8 cellular contexts compared by ENCODE assay signal in genomic region chr18:63131106-63131943, GRCh38.
DNase-seq lines count a peak whose midpoint lies in the region; ATAC-seq, FAIRE-seq and TF ChIP-seq lines count a peak whose summit lies in the region.

No MANE protein-coding gene starts in this region.

- H4K5ac ChIP-seq in H1 (ENCODE audit: insufficient read length, low read depth, low read length): no peak overlapping the region

- no peak overlapping the region for H3K56ac ChIP-seq in H1 (replicated peaks; ENCODE audit: insufficient read length, low read depth, low read length)

- peaks cover 0 to 46% (median 23%) of the 10 kb centered on the region in 11 experiments; a peak in 17 of 22 replicates for H3K36me3 ChIP-seq in BLaER1 treated with 17β-estradiol and CSF1 and Interleukin-3, amounts not matched to agents 10 nM and 100 nM
- H3K36me3 ChIP-seq in H1 (ENCODE audit: control insufficient read depth in 2 of 4, insufficient read depth in 4 of 4, low read length in 3 of 4): no peaks in the 10 kb centered on the region

- H3K27ac ChIP-seq in BLaER1 treated with 17β-estradiol and CSF1 and Interleukin-3, amounts not matched to agents 10 nM and 100 nM: peak overlapping the region in 4 of 11 experiments; percentile 4 to 42 (median 30); a peak in 6 of 22 replicates
- no peak overlapping the region for H3K27ac ChIP-seq in H1 (ENCODE audit: low read depth, low read length)

- peak; percentile 58 for ATAC-seq in GM19372 (IDR thresholded peaks at IDR 0.05; ENCODE audit: low read depth, unreplicated experiment)
- no peak for ATAC-seq in GM19455 (IDR thresholded peaks at IDR 0.05; ENCODE audit: unreplicated experiment)

- WGBS in H1 (ENCODE audit: extremely low coverage in 1 of 2, insufficient coverage in 1 of 2, insufficient read length in 1 of 2, insufficient replicate concordance in 2 of 2, low coverage in 1 of 2, low lambda C conversion rate in 2 of 2, missing lambda C conversion rate in 1 of 2), 2 experiments: 56% methylated on average over 8 of the region's 8 CpGs; no CpG with 5 or more reads in 1 of the 2 experiments

- 0 out of 2 replicates have a peak overlapping the region, but pooled peaks have one; percentile 60 for H4K8ac ChIP-seq in H1 (ENCODE audit: extremely low read depth, insufficient read depth, low read length)

- no peak for TF ChIP-seq EP300 in H1 (IDR thresholded peaks at IDR 0.05; ENCODE audit: borderline replicate concordance in 1 of 2, low read depth in 2 of 2, low read length in 2 of 2)

- H3K23me2 ChIP-seq in H1 (ENCODE audit: low read depth, low read length): no peaks in the 10 kb centered on the region; the same call in 1 of the 2 replicates

- peaks cover 14% of the 10 kb centered on the region for H3K36me3 Mint-ChIP-seq in activated CD4-positive, alpha-beta memory T cell treated with anti-CD3 and anti-CD28 coated beads for 36 hours

- no peak overlapping the region for H3K4me3 ChIP-seq in BLaER1 treated with 17β-estradiol and CSF1 and Interleukin-3, amounts not matched to agents 10 nM and 100 nM
- H3K4me3 ChIP-seq in H1 (ENCODE audit: extremely low read depth in 1 of 4, insufficient read depth in 2 of 4, low read depth in 3 of 4, low read length in 4 of 4): no peak overlapping the region

- H2BK20ac ChIP-seq in H1 (ENCODE audit: low read length): no peak overlapping the region

- no peak overlapping the region for H3K18ac ChIP-seq in H1 (ENCODE audit: extremely low read depth, low read length)

- H3K9me3 Mint-ChIP-seq in activated CD4-positive, alpha-beta memory T cell treated with anti-CD3 and anti-CD28 coated beads for 36 hours: no peaks in the 10 kb centered on the region

- peak; percentile 29 to 71 (median 54) for TF ChIP-seq CTCF in H1 (IDR thresholded peaks at IDR 0.05; ENCODE audit: control extremely low read depth in 1 of 3, insufficient read depth in 1 of 3, low read depth in 1 of 3, low read length in 3 of 3)

- POLR2A ChIA-PET in activated CD4-positive, alpha-beta memory T cell treated with anti-CD3 and anti-CD28 coated beads for 36 hours (lab: Charles Lee): interaction anchor here (0.8 to 1.2 kb wide), 3 partner anchors 21 to 186 kb away, joined by 3 to 5 read pairs (median 4); no protein-coding TSS in a partner anchor
- POLR2A ChIA-PET in H1 (lab: Charles Lee; ENCODE audit: partially characterized antibody): no interaction called here

- H3K4ac ChIP-seq in H1 (replicated peaks; ENCODE audit: insufficient read length, low read depth, low read length): no peak overlapping the region

- no peak overlapping the region for H4K91ac ChIP-seq in H1 (replicated peaks; ENCODE audit: insufficient read length, low read length)

- H2BK12ac ChIP-seq in H1 (ENCODE audit: low read depth, low read length): peak overlapping the region; percentile 11; the same call in 1 of the 2 replicates

- H2AFZ ChIP-seq in H1 (ENCODE audit: low read length): no peak overlapping the region

- H2BK120ac ChIP-seq in H1 (replicated peaks; ENCODE audit: low read depth, low read length): no peak overlapping the region

- TF ChIP-seq RAD21 in H1 (IDR thresholded peaks at IDR 0.05 in 1 of 2, conservative IDR thresholded peaks at IDR 0.05 in 1 of 2; ENCODE audit: low read depth in 2 of 2, low read length in 2 of 2): peak; percentile 57 to 62

- H3K4me1 Mint-ChIP-seq in activated CD4-positive, alpha-beta memory T cell treated with anti-CD3 and anti-CD28 coated beads for 36 hours (ENCODE audit: low read depth): peaks cover 30% of the 10 kb centered on the region

- H2AK5ac ChIP-seq in H1 (ENCODE audit: low read depth, low read length): no peak overlapping the region

- intact Hi-C loops in activated CD4-positive, alpha-beta memory T cell treated with anti-CD3 and anti-CD28 coated beads for 36 hours (cut with micrococcal nuclease): loop anchor here (1.0 to 5.0 kb wide), 5 partner anchors 24 to 306 kb away; no protein-coding TSS in a partner anchor

- H3K79me1 ChIP-seq in H1 (ENCODE audit: low read depth, low read length): no peaks in the 10 kb centered on the region

- H3K9ac ChIP-seq in BLaER1 treated with 17β-estradiol and CSF1 and Interleukin-3, amounts not matched to agents 10 nM and 100 nM: peak overlapping the region in 1 of 11 experiments; percentile 4; a peak in 1 of 22 replicates
- H3K9ac ChIP-seq in H1 (replicated peaks in 1 of 4; ENCODE audit: extremely low read depth in 1 of 4, low read depth in 3 of 4, low read length in 3 of 4): no peak overlapping the region

- H3K14ac ChIP-seq in H1 (ENCODE audit: insufficient read length): no peak overlapping the region

- CTCF ChIA-PET in activated CD4-positive, alpha-beta memory T cell treated with anti-CD3 and anti-CD28 coated beads for 36 hours (lab: Charles Lee): interaction anchor here (0.7 to 4.2 kb wide), 25 partner anchors 8 to 308 kb away, joined by 3 to 54 read pairs (median 8); partner anchors contain the start of gene BCL2
- CTCF ChIA-PET in H1 (lab: Charles Lee; ENCODE audit: partially characterized antibody): interaction anchor here (0.5 to 3.8 kb wide), 45 partner anchors 9 to 547 kb away, joined by 3 to 49 read pairs (median 4); partner anchors contain the start of gene BCL2

- H3K27ac Mint-ChIP-seq in activated CD4-positive, alpha-beta memory T cell treated with anti-CD3 and anti-CD28 coated beads for 36 hours: peak overlapping the region; percentile 65

- H3K4me2 ChIP-seq in BLaER1 treated with 17β-estradiol and CSF1 and Interleukin-3, amounts not matched to agents 10 nM and 100 nM: peak overlapping the region in 9 of 11 experiments; percentile 20 to 48 (median 30); a peak in 13 of 22 replicates
- no peak overlapping the region for H3K4me2 ChIP-seq in H1 (ENCODE audit: insufficient read depth in 1 of 2, low read depth in 2 of 2, low read length in 2 of 2)

- peaks cover 0 to 10% (median 0%) of the 10 kb centered on the region in 11 experiments; a peak in 3 of 22 replicates for H3K9me3 ChIP-seq in BLaER1 treated with 17β-estradiol and CSF1 and Interleukin-3, amounts not matched to agents 10 nM and 100 nM (replicated peaks in 1 of 11)
- H3K9me3 ChIP-seq in H1 (ENCODE audit: insufficient read depth in 2 of 2, low read depth in 1 of 2, low read length in 1 of 2): no peaks in the 10 kb centered on the region

- peak; percentile 70 for DNase-seq in NCI-H146 (lab: John Stamatoyannopoulos, UW)
- DNase-seq in activated CD4-positive, alpha-beta memory T cell treated with anti-CD3 and anti-CD28 coated beads for 36 hours: peak; percentile 64
- DNase-seq in H1 (ENCODE audit: low read depth in 1 of 2, low spot score in 2 of 2): no peak
- DNase-seq in mucosa of gallbladder (ENCODE audit: low spot score): peak; percentile 66
- DNase-seq in superior temporal gyrus (ENCODE audit: extremely low spot score): peak; percentile 87

- no peak overlapping the region for H3K4me3 Mint-ChIP-seq in activated CD4-positive, alpha-beta memory T cell treated with anti-CD3 and anti-CD28 coated beads for 36 hours

- H3K4me1 ChIP-seq in BLaER1 treated with 17β-estradiol and CSF1 and Interleukin-3, amounts not matched to agents 10 nM and 100 nM: peaks cover 20 to 81% (median 55%) of the 10 kb centered on the region in 10 experiments
- H3K4me1 ChIP-seq in H1 (replicated peaks in 1 of 4; ENCODE audit: control insufficient read depth in 3 of 4, insufficient read depth in 4 of 4, low read length in 3 of 4): peaks cover 0 to 3% (median 0%) of the 10 kb centered on the region in 4 experiments; a peak in 2 of 7 replicates

- FAIRE-seq in H1 (lab: Jason Lieb, UNC): peak; percentile 80

- no peaks in the 10 kb centered on the region for H3K27me3 ChIP-seq in BLaER1 treated with 17β-estradiol and CSF1 and Interleukin-3, amounts not matched to agents 10 nM and 100 nM
- no peaks in the 10 kb centered on the region for H3K27me3 ChIP-seq in H1 (replicated peaks in 1 of 4; ENCODE audit: control insufficient read depth in 3 of 4, extremely low read depth in 1 of 4, insufficient read depth in 3 of 4, low read length in 3 of 4)

- TF ChIP-seq POLR2A in H1 (IDR thresholded peaks at IDR 0.05; ENCODE audit: control extremely low read depth in 1 of 2, low read depth in 2 of 2, low read length in 2 of 2): no peak

- H2BK5ac ChIP-seq in H1 (ENCODE audit: low read depth, low read length): no peak overlapping the region

- H4K20me1 ChIP-seq in BLaER1 treated with 17β-estradiol and CSF1 and Interleukin-3, amounts not matched to agents 10 nM and 100 nM: no peaks in the 10 kb centered on the region
- no peaks in the 10 kb centered on the region for H4K20me1 ChIP-seq in H1 (replicated peaks in 1 of 2; ENCODE audit: control insufficient read depth in 1 of 2, insufficient read depth in 2 of 2, low read length in 2 of 2)

- no peaks in the 10 kb centered on the region for H3K27me3 Mint-ChIP-seq in activated CD4-positive, alpha-beta memory T cell treated with anti-CD3 and anti-CD28 coated beads for 36 hours

- H3K79me2 ChIP-seq in H1 (ENCODE audit: control insufficient read depth in 1 of 2, insufficient read depth in 2 of 2, low read length in 2 of 2): no peaks in the 10 kb centered on the region

- H2BK15ac ChIP-seq in H1 (ENCODE audit: low read length): no peak overlapping the region

- H3K23ac ChIP-seq in H1 (ENCODE audit: insufficient read length): no peak overlapping the region

TF ChIP-seq in H1, 55 proteins besides CTCF, POLR2A, EP300 and RAD21:
- TF ChIP-seq RXRA (IDR thresholded peaks at IDR 0.05; ENCODE audit: insufficient read depth, low read depth, low read length) (no peak), CBX5 (IDR thresholded peaks at IDR 0.05; ENCODE audit: low read depth, low read length) (no peak), BRCA1 (IDR thresholded peaks at IDR 0.05; ENCODE audit: low read depth, low read length) (no peak), ATF3 (IDR thresholded peaks at IDR 0.05; ENCODE audit: insufficient read depth, low read depth, low read length) (no peak), SIN3A (conservative IDR thresholded peaks at IDR 0.05 in 1 of 2, IDR thresholded peaks at IDR 0.05 in 1 of 2; ENCODE audit: low read depth in 1 of 2, low read length in 2 of 2) (no peak)

Comparison
In these comparisons a context has a peak if more than half of its experiments do, and no peak if none do; other contexts are left out.
1. H3K4me2 ChIP-seq: peak in BLaER1 treated with 17β-estradiol and CSF1 and Interleukin-3, amounts not matched to agents 10 nM and 100 nM (9 of 11); none in H1 (0 of 2).
2. DNase-seq: peak in NCI-H146 (single experiment), activated CD4-positive, alpha-beta memory T cell treated with anti-CD3 and anti-CD28 coated beads for 36 hours (single experiment), mucosa of gallbladder (single experiment) and superior temporal gyrus (single experiment); none in H1 (0 of 2).